ENCODE assay signal across 2 cellular contexts in the genomic region with DNA sequence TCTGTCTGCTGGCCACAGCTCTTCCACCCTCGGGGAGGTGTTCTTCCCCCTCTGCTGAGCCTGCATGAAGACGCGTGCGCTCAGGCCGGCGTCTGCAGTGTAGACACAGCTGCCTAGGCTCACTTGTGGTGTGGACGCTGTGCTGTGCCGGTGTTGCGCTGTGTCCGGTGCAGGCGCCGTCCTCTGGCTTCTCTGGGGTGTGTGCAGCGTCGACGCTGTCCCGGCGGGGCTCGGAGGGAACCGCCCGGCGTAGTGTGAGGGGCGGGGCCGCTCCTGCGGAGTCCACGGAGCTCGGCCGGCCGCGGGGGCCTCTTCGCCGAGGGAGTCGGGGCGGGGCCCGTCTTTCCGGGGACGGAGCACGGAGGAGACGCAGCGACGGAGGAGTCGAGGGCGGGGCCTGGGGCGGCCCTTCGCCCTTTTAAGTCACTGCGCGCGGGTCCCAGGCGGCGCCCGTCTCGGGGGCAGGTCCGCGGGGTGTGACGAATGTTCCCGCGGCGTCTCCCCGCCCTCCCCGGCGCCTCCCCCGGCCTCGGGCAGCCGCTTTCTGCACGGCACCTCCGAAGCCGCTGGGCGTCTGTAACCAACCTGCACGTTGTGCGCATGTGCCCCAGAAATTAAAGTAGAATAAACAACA.
A peak's percentile ranks its signal among the peaks of the same experiment; 100 is the strongest.
TF ChIP-seq lines count a peak whose summit lies in the region.

No MANE protein-coding gene starts in this region.

TF ChIP-seq in HEK293, 187 proteins besides CTCF, POLR2A, EP300 and RAD21 (continued from another document and continues in another):
- TF ChIP-seq MZF1 (tag by site-specific recombination; IDR thresholded peaks at IDR 0.05; ENCODE audit: borderline replicate concordance) = no peak
- TF ChIP-seq, protein P1, sequence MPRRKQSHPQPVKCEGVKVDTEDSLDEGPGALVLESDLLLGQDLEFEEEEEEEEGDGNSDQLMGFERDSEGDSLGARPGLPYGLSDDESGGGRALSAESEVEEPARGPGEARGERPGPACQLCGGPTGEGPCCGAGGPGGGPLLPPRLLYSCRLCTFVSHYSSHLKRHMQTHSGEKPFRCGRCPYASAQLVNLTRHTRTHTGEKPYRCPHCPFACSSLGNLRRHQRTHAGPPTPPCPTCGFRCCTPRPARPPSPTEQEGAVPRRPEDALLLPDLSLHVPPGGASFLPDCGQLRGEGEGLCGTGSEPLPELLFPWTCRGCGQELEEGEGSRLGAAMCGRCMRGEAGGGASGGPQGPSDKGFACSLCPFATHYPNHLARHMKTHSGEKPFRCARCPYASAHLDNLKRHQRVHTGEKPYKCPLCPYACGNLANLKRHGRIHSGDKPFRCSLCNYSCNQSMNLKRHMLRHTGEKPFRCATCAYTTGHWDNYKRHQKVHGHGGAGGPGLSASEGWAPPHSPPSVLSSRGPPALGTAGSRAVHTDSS (tag by site-specific recombination; IDR thresholded peaks at IDR 0.05) = no peak
- TF ChIP-seq, protein P2, sequence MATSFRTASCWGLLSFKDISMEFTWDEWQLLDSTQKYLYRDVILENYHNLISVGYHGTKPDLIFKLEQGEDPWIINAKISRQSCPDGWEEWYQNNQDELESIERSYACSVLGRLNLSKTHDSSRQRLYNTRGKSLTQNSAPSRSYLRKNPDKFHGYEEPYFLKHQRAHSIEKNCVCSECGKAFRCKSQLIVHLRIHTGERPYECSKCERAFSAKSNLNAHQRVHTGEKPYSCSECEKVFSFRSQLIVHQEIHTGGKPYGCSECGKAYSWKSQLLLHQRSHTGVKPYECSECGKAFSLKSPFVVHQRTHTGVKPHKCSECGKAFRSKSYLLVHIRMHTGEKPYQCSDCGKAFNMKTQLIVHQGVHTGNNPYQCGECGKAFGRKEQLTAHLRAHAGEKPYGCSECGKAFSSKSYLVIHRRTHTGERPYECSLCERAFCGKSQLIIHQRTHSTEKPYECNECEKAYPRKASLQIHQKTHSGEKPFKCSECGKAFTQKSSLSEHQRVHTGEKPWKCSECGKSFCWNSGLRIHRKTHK (tag by site-specific recombination; IDR thresholded peaks at IDR 0.05) = no peak
- TF ChIP-seq, protein P3, sequence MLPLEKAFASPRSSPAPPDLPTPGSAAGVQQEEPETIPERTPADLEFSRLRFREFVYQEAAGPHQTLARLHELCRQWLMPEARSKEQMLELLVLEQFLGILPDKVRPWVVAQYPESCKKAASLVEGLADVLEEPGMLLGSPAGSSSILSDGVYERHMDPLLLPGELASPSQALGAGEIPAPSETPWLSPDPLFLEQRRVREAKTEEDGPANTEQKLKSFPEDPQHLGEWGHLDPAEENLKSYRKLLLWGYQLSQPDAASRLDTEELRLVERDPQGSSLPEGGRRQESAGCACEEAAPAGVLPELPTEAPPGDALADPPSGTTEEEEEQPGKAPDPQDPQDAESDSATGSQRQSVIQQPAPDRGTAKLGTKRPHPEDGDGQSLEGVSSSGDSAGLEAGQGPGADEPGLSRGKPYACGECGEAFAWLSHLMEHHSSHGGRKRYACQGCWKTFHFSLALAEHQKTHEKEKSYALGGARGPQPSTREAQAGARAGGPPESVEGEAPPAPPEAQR (tag by site-specific recombination; IDR thresholded peaks at IDR 0.05) = no peak
- no peak for TF ChIP-seq ZNF391 (tag by site-specific recombination; IDR thresholded peaks at IDR 0.05; ENCODE audit: borderline replicate concordance, low read depth)
- TF ChIP-seq, protein P4, sequence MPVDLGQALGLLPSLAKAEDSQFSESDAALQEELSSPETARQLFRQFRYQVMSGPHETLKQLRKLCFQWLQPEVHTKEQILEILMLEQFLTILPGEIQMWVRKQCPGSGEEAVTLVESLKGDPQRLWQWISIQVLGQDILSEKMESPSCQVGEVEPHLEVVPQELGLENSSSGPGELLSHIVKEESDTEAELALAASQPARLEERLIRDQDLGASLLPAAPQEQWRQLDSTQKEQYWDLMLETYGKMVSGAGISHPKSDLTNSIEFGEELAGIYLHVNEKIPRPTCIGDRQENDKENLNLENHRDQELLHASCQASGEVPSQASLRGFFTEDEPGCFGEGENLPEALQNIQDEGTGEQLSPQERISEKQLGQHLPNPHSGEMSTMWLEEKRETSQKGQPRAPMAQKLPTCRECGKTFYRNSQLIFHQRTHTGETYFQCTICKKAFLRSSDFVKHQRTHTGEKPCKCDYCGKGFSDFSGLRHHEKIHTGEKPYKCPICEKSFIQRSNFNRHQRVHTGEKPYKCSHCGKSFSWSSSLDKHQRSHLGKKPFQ (tag by site-specific recombination; IDR thresholded peaks at IDR 0.05) = no peak
- TF ChIP-seq MEIS1 (CRISPR knock-in tag; IDR thresholded peaks at IDR 0.05; ENCODE audit: borderline replicate concordance) = no peak
- no peak for TF ChIP-seq ZNF514 (tag by site-specific recombination; IDR thresholded peaks at IDR 0.05)
- TF ChIP-seq KLF1 (tag by site-specific recombination; IDR thresholded peaks at IDR 0.05) = peak; percentile 95
- peak; percentile 81 for TF ChIP-seq ZNF600 (tag by site-specific recombination; IDR thresholded peaks at IDR 0.05)
- TF ChIP-seq, protein P5, sequence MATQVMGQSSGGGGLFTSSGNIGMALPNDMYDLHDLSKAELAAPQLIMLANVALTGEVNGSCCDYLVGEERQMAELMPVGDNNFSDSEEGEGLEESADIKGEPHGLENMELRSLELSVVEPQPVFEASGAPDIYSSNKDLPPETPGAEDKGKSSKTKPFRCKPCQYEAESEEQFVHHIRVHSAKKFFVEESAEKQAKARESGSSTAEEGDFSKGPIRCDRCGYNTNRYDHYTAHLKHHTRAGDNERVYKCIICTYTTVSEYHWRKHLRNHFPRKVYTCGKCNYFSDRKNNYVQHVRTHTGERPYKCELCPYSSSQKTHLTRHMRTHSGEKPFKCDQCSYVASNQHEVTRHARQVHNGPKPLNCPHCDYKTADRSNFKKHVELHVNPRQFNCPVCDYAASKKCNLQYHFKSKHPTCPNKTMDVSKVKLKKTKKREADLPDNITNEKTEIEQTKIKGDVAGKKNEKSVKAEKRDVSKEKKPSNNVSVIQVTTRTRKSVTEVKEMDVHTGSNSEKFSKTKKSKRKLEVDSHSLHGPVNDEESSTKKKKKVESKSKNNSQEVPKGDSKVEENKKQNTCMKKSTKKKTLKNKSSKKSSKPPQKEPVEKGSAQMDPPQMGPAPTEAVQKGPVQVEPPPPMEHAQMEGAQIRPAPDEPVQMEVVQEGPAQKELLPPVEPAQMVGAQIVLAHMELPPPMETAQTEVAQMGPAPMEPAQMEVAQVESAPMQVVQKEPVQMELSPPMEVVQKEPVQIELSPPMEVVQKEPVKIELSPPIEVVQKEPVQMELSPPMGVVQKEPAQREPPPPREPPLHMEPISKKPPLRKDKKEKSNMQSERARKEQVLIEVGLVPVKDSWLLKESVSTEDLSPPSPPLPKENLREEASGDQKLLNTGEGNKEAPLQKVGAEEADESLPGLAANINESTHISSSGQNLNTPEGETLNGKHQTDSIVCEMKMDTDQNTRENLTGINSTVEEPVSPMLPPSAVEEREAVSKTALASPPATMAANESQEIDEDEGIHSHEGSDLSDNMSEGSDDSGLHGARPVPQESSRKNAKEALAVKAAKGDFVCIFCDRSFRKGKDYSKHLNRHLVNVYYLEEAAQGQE (tag by site-specific recombination; IDR thresholded peaks at IDR 0.05) = no peak
- TF ChIP-seq ZNF221 (tag by site-specific recombination; IDR thresholded peaks at IDR 0.05; ENCODE audit: borderline replicate concordance) = no peak
- TF ChIP-seq ZNF16 (tag by site-specific recombination; IDR thresholded peaks at IDR 0.05; ENCODE audit: low read depth) = no peak
- TF ChIP-seq SETDB1 (IDR thresholded peaks at IDR 0.05; ENCODE audit: insufficient read length, low read length) = no peak
- TF ChIP-seq ZNF701 (tag by site-specific recombination; IDR thresholded peaks at IDR 0.05) = no peak
- TF ChIP-seq OVOL3 (tag by site-specific recombination; IDR thresholded peaks at IDR 0.05) = no peak
- TF ChIP-seq ZBTB1 (tag by site-specific recombination; IDR thresholded peaks at IDR 0.05) = no peak
- no peak for TF ChIP-seq ZNF555 (tag by site-specific recombination; conservative IDR thresholded peaks at IDR 0.05)
- TF ChIP-seq ZNF664 (tag by site-specific recombination; IDR thresholded peaks at IDR 0.05) = no peak

TF ChIP-seq in K562, 482 proteins besides CTCF, POLR2A, EP300 and RAD21 (continued from another document and continues in another):
- TF ChIP-seq, protein P6, sequence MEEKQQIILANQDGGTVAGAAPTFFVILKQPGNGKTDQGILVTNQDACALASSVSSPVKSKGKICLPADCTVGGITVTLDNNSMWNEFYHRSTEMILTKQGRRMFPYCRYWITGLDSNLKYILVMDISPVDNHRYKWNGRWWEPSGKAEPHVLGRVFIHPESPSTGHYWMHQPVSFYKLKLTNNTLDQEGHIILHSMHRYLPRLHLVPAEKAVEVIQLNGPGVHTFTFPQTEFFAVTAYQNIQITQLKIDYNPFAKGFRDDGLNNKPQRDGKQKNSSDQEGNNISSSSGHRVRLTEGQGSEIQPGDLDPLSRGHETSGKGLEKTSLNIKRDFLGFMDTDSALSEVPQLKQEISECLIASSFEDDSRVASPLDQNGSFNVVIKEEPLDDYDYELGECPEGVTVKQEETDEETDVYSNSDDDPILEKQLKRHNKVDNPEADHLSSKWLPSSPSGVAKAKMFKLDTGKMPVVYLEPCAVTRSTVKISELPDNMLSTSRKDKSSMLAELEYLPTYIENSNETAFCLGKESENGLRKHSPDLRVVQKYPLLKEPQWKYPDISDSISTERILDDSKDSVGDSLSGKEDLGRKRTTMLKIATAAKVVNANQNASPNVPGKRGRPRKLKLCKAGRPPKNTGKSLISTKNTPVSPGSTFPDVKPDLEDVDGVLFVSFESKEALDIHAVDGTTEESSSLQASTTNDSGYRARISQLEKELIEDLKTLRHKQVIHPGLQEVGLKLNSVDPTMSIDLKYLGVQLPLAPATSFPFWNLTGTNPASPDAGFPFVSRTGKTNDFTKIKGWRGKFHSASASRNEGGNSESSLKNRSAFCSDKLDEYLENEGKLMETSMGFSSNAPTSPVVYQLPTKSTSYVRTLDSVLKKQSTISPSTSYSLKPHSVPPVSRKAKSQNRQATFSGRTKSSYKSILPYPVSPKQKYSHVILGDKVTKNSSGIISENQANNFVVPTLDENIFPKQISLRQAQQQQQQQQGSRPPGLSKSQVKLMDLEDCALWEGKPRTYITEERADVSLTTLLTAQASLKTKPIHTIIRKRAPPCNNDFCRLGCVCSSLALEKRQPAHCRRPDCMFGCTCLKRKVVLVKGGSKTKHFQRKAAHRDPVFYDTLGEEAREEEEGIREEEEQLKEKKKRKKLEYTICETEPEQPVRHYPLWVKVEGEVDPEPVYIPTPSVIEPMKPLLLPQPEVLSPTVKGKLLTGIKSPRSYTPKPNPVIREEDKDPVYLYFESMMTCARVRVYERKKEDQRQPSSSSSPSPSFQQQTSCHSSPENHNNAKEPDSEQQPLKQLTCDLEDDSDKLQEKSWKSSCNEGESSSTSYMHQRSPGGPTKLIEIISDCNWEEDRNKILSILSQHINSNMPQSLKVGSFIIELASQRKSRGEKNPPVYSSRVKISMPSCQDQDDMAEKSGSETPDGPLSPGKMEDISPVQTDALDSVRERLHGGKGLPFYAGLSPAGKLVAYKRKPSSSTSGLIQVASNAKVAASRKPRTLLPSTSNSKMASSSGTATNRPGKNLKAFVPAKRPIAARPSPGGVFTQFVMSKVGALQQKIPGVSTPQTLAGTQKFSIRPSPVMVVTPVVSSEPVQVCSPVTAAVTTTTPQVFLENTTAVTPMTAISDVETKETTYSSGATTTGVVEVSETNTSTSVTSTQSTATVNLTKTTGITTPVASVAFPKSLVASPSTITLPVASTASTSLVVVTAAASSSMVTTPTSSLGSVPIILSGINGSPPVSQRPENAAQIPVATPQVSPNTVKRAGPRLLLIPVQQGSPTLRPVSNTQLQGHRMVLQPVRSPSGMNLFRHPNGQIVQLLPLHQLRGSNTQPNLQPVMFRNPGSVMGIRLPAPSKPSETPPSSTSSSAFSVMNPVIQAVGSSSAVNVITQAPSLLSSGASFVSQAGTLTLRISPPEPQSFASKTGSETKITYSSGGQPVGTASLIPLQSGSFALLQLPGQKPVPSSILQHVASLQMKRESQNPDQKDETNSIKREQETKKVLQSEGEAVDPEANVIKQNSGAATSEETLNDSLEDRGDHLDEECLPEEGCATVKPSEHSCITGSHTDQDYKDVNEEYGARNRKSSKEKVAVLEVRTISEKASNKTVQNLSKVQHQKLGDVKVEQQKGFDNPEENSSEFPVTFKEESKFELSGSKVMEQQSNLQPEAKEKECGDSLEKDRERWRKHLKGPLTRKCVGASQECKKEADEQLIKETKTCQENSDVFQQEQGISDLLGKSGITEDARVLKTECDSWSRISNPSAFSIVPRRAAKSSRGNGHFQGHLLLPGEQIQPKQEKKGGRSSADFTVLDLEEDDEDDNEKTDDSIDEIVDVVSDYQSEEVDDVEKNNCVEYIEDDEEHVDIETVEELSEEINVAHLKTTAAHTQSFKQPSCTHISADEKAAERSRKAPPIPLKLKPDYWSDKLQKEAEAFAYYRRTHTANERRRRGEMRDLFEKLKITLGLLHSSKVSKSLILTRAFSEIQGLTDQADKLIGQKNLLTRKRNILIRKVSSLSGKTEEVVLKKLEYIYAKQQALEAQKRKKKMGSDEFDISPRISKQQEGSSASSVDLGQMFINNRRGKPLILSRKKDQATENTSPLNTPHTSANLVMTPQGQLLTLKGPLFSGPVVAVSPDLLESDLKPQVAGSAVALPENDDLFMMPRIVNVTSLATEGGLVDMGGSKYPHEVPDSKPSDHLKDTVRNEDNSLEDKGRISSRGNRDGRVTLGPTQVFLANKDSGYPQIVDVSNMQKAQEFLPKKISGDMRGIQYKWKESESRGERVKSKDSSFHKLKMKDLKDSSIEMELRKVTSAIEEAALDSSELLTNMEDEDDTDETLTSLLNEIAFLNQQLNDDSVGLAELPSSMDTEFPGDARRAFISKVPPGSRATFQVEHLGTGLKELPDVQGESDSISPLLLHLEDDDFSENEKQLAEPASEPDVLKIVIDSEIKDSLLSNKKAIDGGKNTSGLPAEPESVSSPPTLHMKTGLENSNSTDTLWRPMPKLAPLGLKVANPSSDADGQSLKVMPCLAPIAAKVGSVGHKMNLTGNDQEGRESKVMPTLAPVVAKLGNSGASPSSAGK (IDR thresholded peaks at IDR 0.05) = peak; percentile 57
- no peak for TF ChIP-seq HDGF (IDR thresholded peaks at IDR 0.05)
- TF ChIP-seq, protein P7, sequence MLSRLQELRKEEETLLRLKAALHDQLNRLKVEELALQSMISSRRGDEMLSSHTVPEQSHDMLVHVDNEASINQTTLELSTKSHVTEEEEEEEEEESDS (CRISPR knock-in tag; IDR thresholded peaks at IDR 0.05) = no peak
- TF ChIP-seq, protein P8, sequence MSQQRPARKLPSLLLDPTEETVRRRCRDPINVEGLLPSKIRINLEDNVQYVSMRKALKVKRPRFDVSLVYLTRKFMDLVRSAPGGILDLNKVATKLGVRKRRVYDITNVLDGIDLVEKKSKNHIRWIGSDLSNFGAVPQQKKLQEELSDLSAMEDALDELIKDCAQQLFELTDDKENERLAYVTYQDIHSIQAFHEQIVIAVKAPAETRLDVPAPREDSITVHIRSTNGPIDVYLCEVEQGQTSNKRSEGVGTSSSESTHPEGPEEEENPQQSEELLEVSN (IDR thresholded peaks at IDR 0.05; ENCODE audit: borderline replicate concordance in 1 of 2, extremely low read depth in 1 of 2, insufficient read depth in 1 of 2, insufficient read length in 1 of 2, low read depth in 1 of 2, low read length in 1 of 2, poor library complexity in 1 of 2, severe bottlenecking in 1 of 2) = peak; percentile 36 to 72
- TF ChIP-seq, protein P9, sequence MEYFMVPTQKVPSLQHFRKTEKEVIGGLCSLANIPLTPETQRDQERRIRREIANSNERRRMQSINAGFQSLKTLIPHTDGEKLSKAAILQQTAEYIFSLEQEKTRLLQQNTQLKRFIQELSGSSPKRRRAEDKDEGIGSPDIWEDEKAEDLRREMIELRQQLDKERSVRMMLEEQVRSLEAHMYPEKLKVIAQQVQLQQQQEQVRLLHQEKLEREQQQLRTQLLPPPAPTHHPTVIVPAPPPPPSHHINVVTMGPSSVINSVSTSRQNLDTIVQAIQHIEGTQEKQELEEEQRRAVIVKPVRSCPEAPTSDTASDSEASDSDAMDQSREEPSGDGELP (CRISPR knock-in tag; IDR thresholded peaks at IDR 0.05; ENCODE audit: borderline replicate concordance) = peak; percentile 43; the same call in 1 of the 2 replicates
- TF ChIP-seq MTA3 (IDR thresholded peaks at IDR 0.05; ENCODE audit: borderline replicate concordance) = peak; percentile 43; the same call in 1 of the 2 replicates
